Comparison of ENCODE assay signal across 10 cellular contexts in genomic region chr4:20395160-20395773, GRCh38.
A peak's percentile ranks its signal among the peaks of the same experiment; 100 is the strongest.
DNase-seq lines count a peak whose midpoint lies in the region; FAIRE-seq and TF ChIP-seq lines count a peak whose summit lies in the region.
"Had no signal": no experiment of that assay in that cellular context is flagged by ENCODE, and none has a peak within 500 bp of the region (broad histone marks: within the 10 kb centered on the region; RNA-seq: fewer than 3 reads in every experiment).

No MANE protein-coding gene starts in this region.

- H3K79me1 ChIP-seq in H9 (ENCODE audit: insufficient read depth, low read depth, low read length, poor library complexity, severe bottlenecking): no peaks in the 10 kb centered on the region

- no peak overlapping the region for H2BK5ac ChIP-seq in H9 (ENCODE audit: insufficient read length, low read length)

- H3K23ac ChIP-seq in H9 (ENCODE audit: insufficient read length, low read depth, low read length): no peak overlapping the region

- H3K36me3 Mint-ChIP-seq in H9 (ENCODE audit: insufficient read depth in 1 of 3, low read depth in 3 of 3): no peaks in the 10 kb centered on the region
- H3K36me3 Mint-ChIP-seq: activated naive CD8-positive, alpha-beta T cell treated with anti-CD3 and anti-CD28 coated beads, Interleukin-2, amount 10 ng/mL, durations not matched to agents 7 days and 5 days had no signal

- no peaks in the 10 kb centered on the region for H3K4me1 ChIP-seq in H9 (ENCODE audit: insufficient read depth, low read length)

- H3K27me3 Mint-ChIP-seq in H9 (ENCODE audit: low read depth): no peaks in the 10 kb centered on the region
- H3K27me3 Mint-ChIP-seq: activated naive CD8-positive, alpha-beta T cell treated with anti-CD3 and anti-CD28 coated beads, Interleukin-2, amount 10 ng/mL, durations not matched to agents 7 days and 5 days had no signal

- no peak overlapping the region for H3K27ac Mint-ChIP-seq in H9
- H3K27ac Mint-ChIP-seq: activated naive CD8-positive, alpha-beta T cell treated with anti-CD3 and anti-CD28 coated beads, Interleukin-2, amount 10 ng/mL, durations not matched to agents 7 days and 5 days had no signal

- peak; percentile 82 for TF ChIP-seq CTCF in H9 (conservative IDR thresholded peaks at IDR 0.05)

- no peak overlapping the region for H3K56ac ChIP-seq in H9 (ENCODE audit: insufficient read length, low read depth, low read length)

- H2BK12ac ChIP-seq in H9 (ENCODE audit: insufficient read length, low read depth, low read length): no peak overlapping the region

- H2AFZ ChIP-seq in H9 (ENCODE audit: low read length): no peak overlapping the region

- H2AK5ac ChIP-seq in H9 (ENCODE audit: insufficient read length, low read length): no peak overlapping the region

- H2BK120ac ChIP-seq in H9 (ENCODE audit: low read depth, low read length, poor library complexity, severe bottlenecking): no peak overlapping the region

- H3K4me3 Mint-ChIP-seq in H9: no peak overlapping the region
- H3K4me3 Mint-ChIP-seq: activated naive CD8-positive, alpha-beta T cell treated with anti-CD3 and anti-CD28 coated beads, Interleukin-2, amount 10 ng/mL, durations not matched to agents 7 days and 5 days had no signal

- H3K4me2 ChIP-seq in H9 (ENCODE audit: insufficient read depth, insufficient read length, low read length): no peak overlapping the region

- no peak overlapping the region for H3T11ph ChIP-seq in H9 (ENCODE audit: low read length)

- H4K5ac ChIP-seq in H9 (ENCODE audit: insufficient read length, low read depth, low read length): no peak overlapping the region

- H3K18ac ChIP-seq in H9 (ENCODE audit: insufficient read length, low read depth, low read length): no peak overlapping the region

- no peak overlapping the region for H2BK20ac ChIP-seq in H9 (ENCODE audit: low read depth, low read length, poor library complexity, severe bottlenecking)

- H4K20me1 ChIP-seq in H9 (ENCODE audit: control insufficient read depth, insufficient read depth, insufficient read length): no peaks in the 10 kb centered on the region

- no peaks in the 10 kb centered on the region for H3K9me3 Mint-ChIP-seq in H9
- H3K9me3 Mint-ChIP-seq: activated naive CD8-positive, alpha-beta T cell treated with anti-CD3 and anti-CD28 coated beads, Interleukin-2, amount 10 ng/mL, durations not matched to agents 7 days and 5 days had no signal

- no peaks in the 10 kb centered on the region for H3K27me3 ChIP-seq in H9 (ENCODE audit: insufficient read depth, low read length)

- H3K23me2 ChIP-seq in H9 (ENCODE audit: insufficient read length, low read depth, low read length, poor library complexity, severe bottlenecking): no peaks in the 10 kb centered on the region

- no peak overlapping the region for H3K14ac ChIP-seq in H9 (ENCODE audit: insufficient read depth, low read length)

- H3K4me1 Mint-ChIP-seq in H9: peaks cover 9 to 30% of the 10 kb centered on the region in 2 experiments
- H3K4me1 Mint-ChIP-seq: activated naive CD8-positive, alpha-beta T cell treated with anti-CD3 and anti-CD28 coated beads, Interleukin-2, amount 10 ng/mL, durations not matched to agents 7 days and 5 days had no signal

- H4K8ac ChIP-seq in H9 (replicated peaks; ENCODE audit: insufficient read length, low read depth, low read length): no peak overlapping the region

- no peak for FAIRE-seq in urothelium cell line (lab: Jason Lieb, UNC)
- FAIRE-seq: G401.6 had no signal

- no peak overlapping the region for H3K4ac ChIP-seq in H9 (ENCODE audit: low read depth, low read length)

- H3K79me2 ChIP-seq in H9 (ENCODE audit: insufficient read depth, low read length): no peaks in the 10 kb centered on the region

- no peaks in the 10 kb centered on the region for H3K9me3 ChIP-seq in H9 (ENCODE audit: control insufficient read depth, low read depth, low read length)

- DNase-seq in SKM-1 treated with dmso at 0.1 percent for 144 hours (lab: John Stamatoyannopoulos, UW; ENCODE audit: unreplicated experiment) (peak; percentile 23), SKM-1 (lab: John Stamatoyannopoulos, UW; ENCODE audit: unreplicated experiment) (no peak), H9 (peak; percentile 72), NCI-H1105 (lab: John Stamatoyannopoulos, UW) (peak; percentile 60), iris pigment epithelial cell (ENCODE audit: low read depth) (peak; percentile 29), urothelium cell line (ENCODE audit: low spot score) (peak; percentile 21), AG08396 (ENCODE audit: low spot score) (no peak)
- DNase-seq in activated CD4-positive, alpha-beta T cell treated with anti-CD3 and anti-CD28 coated beads, Interleukin-2, amount 50 U/mL, for 1 hour: peak; percentile 5
- DNase-seq: activated naive CD8-positive, alpha-beta T cell treated with anti-CD3 and anti-CD28 coated beads, Interleukin-2, amount 10 ng/mL, durations not matched to agents 7 days and 5 days had no signal

- no peak overlapping the region for H4K91ac ChIP-seq in H9 (ENCODE audit: insufficient read length, low read depth, low read length)

- no peak overlapping the region for H3K27ac ChIP-seq in H9 (ENCODE audit: insufficient read length, low read depth, low read length)

- WGBS in H9 (ENCODE audit: extremely low coverage, insufficient read length, low lambda C conversion rate): no CpG with 5 or more reads among the region's 3 CpGs

- no peak overlapping the region for H3K9ac ChIP-seq in H9 (ENCODE audit: extremely low read depth, insufficient read length, low read length)

- H2BK15ac ChIP-seq in H9 (ENCODE audit: low read depth, low read length): no peak overlapping the region

Comparison
In these comparisons a context has a peak if more than half of its experiments do, and no peak if none do; other contexts are left out.
1. DNase-seq: peak in SKM-1 treated with dmso at 0.1 percent for 144 hours (single experiment), H9 (single experiment), NCI-H1105 (single experiment), activated CD4-positive, alpha-beta T cell treated with anti-CD3 and anti-CD28 coated beads, Interleukin-2, amount 50 U/mL, for 1 hour (single experiment), iris pigment epithelial cell (single experiment) and urothelium cell line (single experiment); none in SKM-1 (single experiment) and AG08396 (single experiment).